In genomic region chr11:44095506-44096359, GRCh38 we compare ENCODE assay signal across 8 cellular contexts. TPM values are rescaled to one million over a fixed set of nuclear protein-coding genes. Genes with fewer than 3 reads are reported as not detected.
DNase-seq lines count a peak whose midpoint lies in the region; ATAC-seq lines count a peak whose summit lies in the region.

TSS of gene EXT2 (plus strand) at chr11:44095678. CDS start at chr11:44107713, 12,035 bp downstream.

- peak; percentile 62 for DNase-seq in COR-L47 (lab: John Stamatoyannopoulos, UW)
- peak; percentile 53 for DNase-seq in HS-27A (ENCODE audit: low read depth)
- peak; percentile 83 for DNase-seq in NK-92 treated with Interleukin-12 subunit alpha and Interleukin-12 subunit beta, amount 100 ng/mL, for 24 hours (lab: John Stamatoyannopoulos, UW)
- peak; percentile 69 to 76 for DNase-seq in activated CD8-positive, alpha-beta memory T cell treated with anti-CD3 and anti-CD28 coated beads for 4 hours (ENCODE audit: low read depth in 2 of 2)
- peak; percentile 98 for DNase-seq in mesenteric fat pad (ENCODE audit: low spot score)
- peak; percentile 70 for DNase-seq in stimulated activated CD8-positive, alpha-beta memory T cell treated with anti-CD3 and anti-CD28 coated beads, Interleukin-15, amount 100 ng/mL, for 1 hour (ENCODE audit: low read depth)

- peak; percentile 68 for ATAC-seq in GM19468 (IDR thresholded peaks at IDR 0.05; ENCODE audit: extremely low read depth, unreplicated experiment)

- no peaks in the 10 kb centered on the region for H3K27me3 ChIP-seq in endocrine pancreas (ENCODE audit: control insufficient read depth, insufficient read depth, low read length)

- peak within 1 kb of the TSS; percentile 50 for H3K4me3 ChIP-seq in endocrine pancreas (ENCODE audit: control insufficient read depth, insufficient read depth, low read length)

- peaks cover 7% of the 10 kb centered on the region for H3K4me1 ChIP-seq in endocrine pancreas (ENCODE audit: control insufficient read depth, insufficient read depth, low read length)

- no peaks in the 10 kb centered on the region for H3K9me3 ChIP-seq in endocrine pancreas (ENCODE audit: control insufficient read depth, low read length)

- H3K9ac ChIP-seq in endocrine pancreas (ENCODE audit: control insufficient read depth, insufficient read depth, low read length), result peak within 1 kb of the TSS; percentile 73

- no peaks in the 10 kb centered on the region for H3K36me3 ChIP-seq in endocrine pancreas (ENCODE audit: control insufficient read depth, insufficient read depth, low read length)

RNA-seq across cellular contexts. Expression of gene EXT2, which starts in this region (rescaled TPM):
- 54.3 TPM for total RNA-seq in mesenteric fat pad

Comparison
In these comparisons a context has a peak if more than half of its experiments do, and no peak if none do; other contexts are left out.
1. Peak in every context shown above with its lines: DNase-seq, ATAC-seq and H3K4me3 ChIP-seq.